Comparison of ENCODE assay signal across 1 cellular context in genomic region chr7:56046728-56047445, GRCh38.
TF ChIP-seq lines count a peak whose summit lies in the region.

No MANE protein-coding gene starts in this region.

TF ChIP-seq in SK-N-SH, 30 proteins besides CTCF, POLR2A, EP300 and RAD21:
- TF ChIP-seq FOSL2 (IDR thresholded peaks at IDR 0.05; ENCODE audit: borderline replicate concordance, low read depth) (peak; percentile 26; the same call in 1 of the 2 replicates), USF1 (IDR thresholded peaks at IDR 0.05; ENCODE audit: borderline replicate concordance, low read depth) (0 out of 2 replicates have a peak, but pooled peaks have one; percentile 7), IRF3 (IDR thresholded peaks at IDR 0.05; ENCODE audit: low read depth, low read length) (no peak), FOXJ3 (CRISPR knock-in tag; IDR thresholded peaks at IDR 0.05) (no peak), GABPA (IDR thresholded peaks at IDR 0.05; ENCODE audit: low read depth) (no peak), FOXM1 (IDR thresholded peaks at IDR 0.05; ENCODE audit: low read depth) (no peak; the same call in none of the 2 replicates), USF2 (IDR thresholded peaks at IDR 0.05; ENCODE audit: borderline replicate concordance, low read depth, low read length) (no peak), SMC3 (IDR thresholded peaks at IDR 0.05; ENCODE audit: low read depth, low read length) (no peak), RCOR1 (IDR thresholded peaks at IDR 0.05; ENCODE audit: low read length) (no peak), NFIC (IDR thresholded peaks at IDR 0.05; ENCODE audit: borderline replicate concordance) (peak; percentile 90), REST (IDR thresholded peaks at IDR 0.05; ENCODE audit: low read depth, low read length) (0 out of 2 replicates have a peak, but pooled peaks have one; percentile 20), TEAD4 (IDR thresholded peaks at IDR 0.05; ENCODE audit: borderline replicate concordance, insufficient read depth) (peak; percentile 88), TCF12 (IDR thresholded peaks at IDR 0.05) (peak; percentile 98), POLR2AphosphoS5 (IDR thresholded peaks at IDR 0.05; ENCODE audit: low read depth, low read length) (peak; percentile 92), PBX3 (IDR thresholded peaks at IDR 0.05) (peak; percentile 98), MEF2A (IDR thresholded peaks at IDR 0.05; ENCODE audit: borderline replicate concordance, low read depth) (no peak), SIN3A (IDR thresholded peaks at IDR 0.05; ENCODE audit: borderline replicate concordance, low read depth, low read length) (peak; percentile 79; the same call in 1 of the 2 replicates), YY1 (IDR thresholded peaks at IDR 0.05; ENCODE audit: low read depth) (peak; percentile 19; the same call in 1 of the 2 replicates), RFX5 (IDR thresholded peaks at IDR 0.05; ENCODE audit: low read length) (no peak), GATA2 (CRISPR knock-in tag; IDR thresholded peaks at IDR 0.05) (no peak), MAX (IDR thresholded peaks at IDR 0.05; ENCODE audit: low read depth) (no peak), TAF1 (IDR thresholded peaks at IDR 0.05; ENCODE audit: borderline replicate concordance, low read depth, low read length) (no peak), RXRA (IDR thresholded peaks at IDR 0.05; ENCODE audit: borderline replicate concordance, low read depth) (peak; percentile 66; the same call in 1 of the 2 replicates), JUND (IDR thresholded peaks at IDR 0.05) (peak; percentile 81), MXI1 (IDR thresholded peaks at IDR 0.05; ENCODE audit: low read depth, low read length) (no peak), ZBTB33 (IDR thresholded peaks at IDR 0.05; ENCODE audit: borderline replicate concordance, low read depth) (0 out of 2 replicates have a peak, but pooled peaks have one; percentile 29), CHD2 (IDR thresholded peaks at IDR 0.05; ENCODE audit: low read length, partially characterized antibody) (no peak), ELF1 (IDR thresholded peaks at IDR 0.05) (no peak), NRF1 (IDR thresholded peaks at IDR 0.05; ENCODE audit: low read depth, low read length) (no peak), EZH2phosphoT487 (IDR thresholded peaks at IDR 0.05; ENCODE audit: borderline replicate concordance, low read depth) (no peak)
